In genomic region chr10:91883549-91884542, GRCh38 we compare ENCODE assay signal across 9 cellular contexts. TPM values are rescaled to one million over a fixed set of nuclear protein-coding genes. Genes with fewer than 3 reads are reported as not detected.
DNase-seq lines count a peak whose midpoint lies in the region; ATAC-seq and TF ChIP-seq lines count a peak whose summit lies in the region.
"Had no signal": no experiment of that assay in that cellular context is flagged by ENCODE, and none has a peak within 500 bp of the region (broad histone marks: within the 10 kb centered on the region; RNA-seq: fewer than 3 reads in every experiment).

No MANE protein-coding gene starts in this region.

- no peaks in the 10 kb centered on the region for H3K9me3 ChIP-seq in osteoblast (ENCODE audit: low read depth, low read length)
- H3K9me3 ChIP-seq in effector memory CD4-positive, alpha-beta T cell (ENCODE audit: control insufficient read depth, low read length) = peaks cover 4% of the 10 kb centered on the region
- H3K9me3 ChIP-seq: transverse colon had no signal

- H3K4me1 Mint-ChIP-seq in glutamatergic neuron (ENCODE audit: low read depth, unreplicated experiment) = peaks cover 37% of the 10 kb centered on the region

- H3K27ac Mint-ChIP-seq in glutamatergic neuron (ENCODE audit: unreplicated experiment) = peak overlapping the region; percentile 90

- no peaks in the 10 kb centered on the region for H3K27me3 ChIP-seq in osteoblast (ENCODE audit: insufficient read depth, low read length)
- H3K27me3 ChIP-seq in effector memory CD4-positive, alpha-beta T cell (replicated peaks; ENCODE audit: control insufficient read depth, insufficient read depth, low read length, poor library complexity, severe bottlenecking) = peaks cover 5% of the 10 kb centered on the region

- no peak for TF ChIP-seq CTCF in glutamatergic neuron (IDR thresholded peaks at IDR 0.05; ENCODE audit: partially characterized antibody, unreplicated experiment)
- no peak for TF ChIP-seq CTCF in osteoblast (IDR thresholded peaks at IDR 0.05; ENCODE audit: extremely low read depth, low read depth, low read length)

- ATAC-seq in GM18861 (IDR thresholded peaks at IDR 0.05; ENCODE audit: unreplicated experiment) = no peak

- H4K20me1 ChIP-seq in osteoblast (ENCODE audit: insufficient read depth, low read length) = no peaks in the 10 kb centered on the region

- H3K4me2 ChIP-seq in osteoblast (ENCODE audit: insufficient read depth, low read length) = peak overlapping the region; percentile 97

- H3K9me3 Mint-ChIP-seq in glutamatergic neuron (ENCODE audit: unreplicated experiment) = peaks cover 6% of the 10 kb centered on the region

- peak overlapping the region; percentile 99 for H2AFZ ChIP-seq in osteoblast (ENCODE audit: low read length)

- peak overlapping the region; percentile 8 for H3K27ac ChIP-seq in osteoblast (ENCODE audit: low read depth, low read length)
- H3K27ac ChIP-seq in effector memory CD4-positive, alpha-beta T cell (ENCODE audit: insufficient read depth, low read length, poor library complexity, severe bottlenecking) = no peak overlapping the region

- H3K27me3 Mint-ChIP-seq in glutamatergic neuron (ENCODE audit: unreplicated experiment) = no peaks in the 10 kb centered on the region

- no peaks in the 10 kb centered on the region for H3K79me2 ChIP-seq in osteoblast (ENCODE audit: insufficient read depth, low read length)

- no peaks in the 10 kb centered on the region for H3K36me3 ChIP-seq in osteoblast (ENCODE audit: insufficient read depth, low read length)
- no peaks in the 10 kb centered on the region for H3K36me3 ChIP-seq in effector memory CD4-positive, alpha-beta T cell (ENCODE audit: control insufficient read depth, insufficient read depth, low read length)
- H3K36me3 ChIP-seq: transverse colon had no signal

- H3K36me3 Mint-ChIP-seq in glutamatergic neuron (ENCODE audit: unreplicated experiment) = no peaks in the 10 kb centered on the region

- peak overlapping the region; percentile 76 for H3K4me3 Mint-ChIP-seq in glutamatergic neuron (ENCODE audit: unreplicated experiment)

- peaks cover 23% of the 10 kb centered on the region for H3K4me1 ChIP-seq in osteoblast (ENCODE audit: insufficient read depth, low read length)
- H3K4me1 ChIP-seq in effector memory CD4-positive, alpha-beta T cell (ENCODE audit: control insufficient read depth, insufficient read depth, low read length, poor library complexity, severe bottlenecking) = no peaks in the 10 kb centered on the region

- DNase-seq in DMS153 treated with DMSO at 0.1 percent for 48 hours (lab: John Stamatoyannopoulos, UW; ENCODE audit: unreplicated experiment) (peak; percentile 45), RPMI8226 (peak; percentile 4), glutamatergic neuron (peak; percentile 41), osteoblast (ENCODE audit: insufficient read length, low spot score, missing footprints) (peak; percentile 88), T-helper 1 cell (no peak), HuH-7 (ENCODE audit: low spot score) (no peak)
- DNase-seq in effector memory CD4-positive, alpha-beta T cell = no peak
- DNase-seq: transverse colon had no signal

- peak overlapping the region; percentile 69 for H3K4me3 ChIP-seq in osteoblast (ENCODE audit: insufficient read depth, low read length)
- H3K4me3 ChIP-seq in effector memory CD4-positive, alpha-beta T cell (ENCODE audit: insufficient read depth, low read depth, low read length, poor library complexity, severe bottlenecking) = no peak overlapping the region
- H3K4me3 ChIP-seq: transverse colon had no signal

RNA-seq across cellular contexts. Expression of gene FGFBP3, which starts 25.4 kb away (rescaled TPM):
- 7.5 TPM for total RNA-seq in glutamatergic neuron (ENCODE audit: unreplicated experiment)
- total RNA-seq in osteoblast = 0.72 and 1.2 TPM in 2 replicates

RNA-seq across cellular contexts. Expression of gene BTAF1, which starts 39.7 kb away (rescaled TPM):
- total RNA-seq in glutamatergic neuron (ENCODE audit: unreplicated experiment) = 42.2 TPM
- 47.4 and 51.0 TPM in 2 replicates for total RNA-seq in osteoblast

Comparison
In these comparisons a context has a peak if more than half of its experiments do, and no peak if none do; other contexts are left out.
1. DNase-seq: peak in DMS153 treated with DMSO at 0.1 percent for 48 hours (single experiment), RPMI8226 (single experiment), glutamatergic neuron (single experiment) and osteoblast (single experiment); none in T-helper 1 cell (0 of 5), HuH-7 (single experiment) and effector memory CD4-positive, alpha-beta T cell (0 of 3).